ENCODE assay signal across 1 cellular context in the genomic region with DNA sequence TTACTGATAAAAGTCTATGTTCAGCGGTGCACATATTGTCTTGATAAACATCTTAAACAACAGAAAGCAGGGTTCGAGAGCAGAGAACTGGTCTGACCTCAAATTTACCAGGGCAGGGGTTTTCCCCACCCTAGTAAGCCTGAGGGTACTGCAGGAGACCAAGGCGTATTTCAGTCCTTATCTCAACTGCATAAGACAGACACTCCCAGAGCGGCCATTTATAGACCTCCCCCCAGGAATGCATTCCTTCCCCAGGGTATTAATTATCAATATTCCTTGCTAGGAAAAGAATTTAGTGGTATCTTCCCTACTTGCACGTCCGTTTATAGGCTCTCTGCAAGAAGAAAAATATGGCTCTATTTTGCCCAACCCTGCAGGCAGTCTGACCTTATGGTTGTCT. TPM values are rescaled to one million over a fixed set of nuclear protein-coding genes. Genes with fewer than 3 reads are reported as not detected.
"Had no signal": no experiment of that assay in that cellular context is flagged by ENCODE, and none has a peak within 500 bp of the region (broad histone marks: within the 10 kb centered on the region; RNA-seq: fewer than 3 reads in every experiment).

No MANE protein-coding gene starts in this region.

RNA-seq across cellular contexts. Expression of a gene that starts 52.2 kb away (rescaled TPM):
- total RNA-seq: activated B cell treated with CpG ODN at 0.5 μM for 24 hours had no signal
